ENCODE assay signal across 9 cellular contexts in genomic region chr6:167153523-167153959, GRCh38. TPM values are rescaled to one million over a fixed set of nuclear protein-coding genes. Genes with fewer than 3 reads are reported as not detected.
A peak's percentile ranks its signal among the peaks of the same experiment; 100 is the strongest.
DNase-seq lines count a peak whose midpoint lies in the region; ATAC-seq and TF ChIP-seq lines count a peak whose summit lies in the region.
"Had no signal": no experiment of that assay in that cellular context is flagged by ENCODE, and none has a peak within 500 bp of the region (broad histone marks: within the 10 kb centered on the region; RNA-seq: fewer than 3 reads in every experiment).

No MANE protein-coding gene starts in this region.

- H3K36me3 Mint-ChIP-seq in activated B cell treated with CpG ODN at 0.5 μM for 24 hours (ENCODE audit: low read depth) (no peaks in the 10 kb centered on the region), GM23338 (ENCODE audit: low read depth) (peaks cover 8% of the 10 kb centered on the region; the same call in 1 of the 3 replicates)

- POLR2A ChIA-PET in activated B cell treated with CpG ODN at 0.5 μM for 24 hours (lab: Charles Lee): interaction anchor here (0.9 to 1.7 kb wide), 6 partner anchors 13 to 196 kb away, joined by 4 to 5 read pairs (median 4); partner anchors contain the start of gene RNASET2

- TF ChIP-seq CTCF in activated B cell treated with CpG ODN at 0.5 μM for 24 hours (IDR thresholded peaks at IDR 0.05): no peak
- no peak for TF ChIP-seq CTCF in stomach (IDR thresholded peaks at IDR 0.05)
- no peak for TF ChIP-seq CTCF in GM23338 (conservative IDR thresholded peaks at IDR 0.05; ENCODE audit: low read depth in 2 of 2)
- no peak for TF ChIP-seq CTCF in colonic mucosa (IDR thresholded peaks at IDR 0.05)

- no peak overlapping the region for H2AFZ ChIP-seq in GM23338

- intact Hi-C loops in activated B cell treated with CpG ODN at 0.5 μM for 24 hours (cut with micrococcal nuclease) (loop anchor here (1.0 to 10.0 kb wide), 4 partner anchors 39 to 809 kb away; partner anchors contain the start of genes CEP43 and SFT2D1), stomach (cut with DNase I; ENCODE audit: low total_unique reads) (no loop called here), colonic mucosa (cut with DNase I) (no loop called here)

- H3K4me2 ChIP-seq in GM23338: no peak overlapping the region

- H3F3A ChIP-seq in GM23338 (replicated peaks; ENCODE audit: low read depth): no peaks in the 10 kb centered on the region; the same call in 1 of the 2 replicates

- H3K9me3 Mint-ChIP-seq in activated B cell treated with CpG ODN at 0.5 μM for 24 hours: no peaks in the 10 kb centered on the region
- H3K9me3 Mint-ChIP-seq in GM23338: peaks cover 9% of the 10 kb centered on the region; the same call in 2 of the 3 replicates

- H3K27ac Mint-ChIP-seq in activated B cell treated with CpG ODN at 0.5 μM for 24 hours (peak overlapping the region; percentile 88), GM23338 (no peak overlapping the region)

- no peaks in the 10 kb centered on the region for H3K36me3 ChIP-seq in stomach
- H3K36me3 ChIP-seq in GM23338 (ENCODE audit: insufficient read depth): no peaks in the 10 kb centered on the region; the same call in 1 of the 2 replicates
- H3K36me3 ChIP-seq in colonic mucosa: no peaks in the 10 kb centered on the region

- H3K79me2 ChIP-seq in GM23338 (replicated peaks; ENCODE audit: insufficient read depth): no peaks in the 10 kb centered on the region

- no peak overlapping the region for H3K9ac ChIP-seq in colonic mucosa (ENCODE audit: low read depth in 2 of 2, low read length in 2 of 2)

- no peaks in the 10 kb centered on the region for H4K20me1 ChIP-seq in GM23338 (replicated peaks; ENCODE audit: insufficient read depth)

- H3K4me1 ChIP-seq in stomach: no peaks in the 10 kb centered on the region
- peaks cover 10% of the 10 kb centered on the region for H3K4me1 ChIP-seq in GM23338 (ENCODE audit: insufficient read depth)
- no peaks in the 10 kb centered on the region for H3K4me1 ChIP-seq in colonic mucosa

- H3K9me2 ChIP-seq in GM23338 (ENCODE audit: insufficient read depth): peaks cover 34% of the 10 kb centered on the region

- WGBS in stomach, 5 donors: 60 to 66% (median 65%) methylated on average over 13 of the region's 13 CpGs

- H3K9me3 ChIP-seq in stomach: no peaks in the 10 kb centered on the region
- H3K9me3 ChIP-seq in colonic mucosa: no peaks in the 10 kb centered on the region

- H3K4me3 ChIP-seq in stomach: peak overlapping the region in 1 of 4 donors; percentile 18
- H3K4me3 ChIP-seq in GM23338: no peak overlapping the region
- no peak overlapping the region for H3K4me3 ChIP-seq in colonic mucosa

- no peak for TF ChIP-seq EP300 in stomach (IDR thresholded peaks at IDR 0.05)

- H3K4me3 Mint-ChIP-seq in activated B cell treated with CpG ODN at 0.5 μM for 24 hours (peak overlapping the region; percentile 88), GM23338 (no peak overlapping the region)

- H3K27ac ChIP-seq in stomach: no peak overlapping the region
- no peak overlapping the region for H3K27ac ChIP-seq in GM23338 (ENCODE audit: low read depth)
- H3K27ac ChIP-seq in colonic mucosa: no peak overlapping the region

- peaks cover 58% of the 10 kb centered on the region for H3K4me1 Mint-ChIP-seq in activated B cell treated with CpG ODN at 0.5 μM for 24 hours
- H3K4me1 Mint-ChIP-seq in GM23338: peaks cover 24% of the 10 kb centered on the region

- no peaks in the 10 kb centered on the region for H3K27me3 Mint-ChIP-seq in activated B cell treated with CpG ODN at 0.5 μM for 24 hours
- H3K27me3 Mint-ChIP-seq in GM23338 (ENCODE audit: insufficient read depth, low read depth, poor library complexity): peaks cover 11% of the 10 kb centered on the region

- CTCF ChIA-PET in activated B cell treated with CpG ODN at 0.5 μM for 24 hours (lab: Charles Lee): interaction anchor here (3.3 kb wide), 1 partner anchor 12 kb away, joined by 14 read pairs; no protein-coding TSS in a partner anchor

- DNase-seq in C1 segment of cervical spinal cord (lab: John Stamatoyannopoulos, UW): peak in 8 of 14 donors; percentile 9 to 67 (median 39)
- no peak for DNase-seq in activated B cell treated with CpG ODN at 0.5 μM for 24 hours
- DNase-seq in pons (ENCODE audit: low spot score): peak; percentile 82
- DNase-seq in stomach: no peak
- no peak for DNase-seq in GM23338 (ENCODE audit: low spot score)
- DNase-seq in colonic mucosa: no peak
- DNase-seq: right cardiac atrium had no signal

- TF ChIP-seq POLR2A in stomach (IDR thresholded peaks at IDR 0.05): no peak

- H3K27me3 ChIP-seq in stomach (no peaks in the 10 kb centered on the region), GM23338 (ENCODE audit: insufficient read depth) (0 out of 2 replicates have a peak, but pooled peaks cover 5% of the 10 kb centered on the region), colonic mucosa (no peaks in the 10 kb centered on the region)

- ATAC-seq in GM19035 (IDR thresholded peaks at IDR 0.05; ENCODE audit: unreplicated experiment): peak; percentile 50
- peak; percentile 63 for ATAC-seq in HG03175 (IDR thresholded peaks at IDR 0.05; ENCODE audit: unreplicated experiment)
- peak; percentile 62 for ATAC-seq in activated B cell treated with CpG ODN at 0.5 μM for 24 hours (ENCODE audit: low read depth)
- ATAC-seq in GM23338: no peak

TF ChIP-seq in GM23338, 12 proteins besides CTCF, POLR2A, EP300 and RAD21 (continues in another document):
- no peak for TF ChIP-seq EZH2phosphoT487 (IDR thresholded peaks at IDR 0.05; ENCODE audit: unreplicated experiment)
- no peak for TF ChIP-seq NANOG (IDR thresholded peaks at IDR 0.05; ENCODE audit: borderline replicate concordance)
- no peak for TF ChIP-seq STAT1 (IDR thresholded peaks at IDR 0.05; ENCODE audit: unreplicated experiment)
- no peak for TF ChIP-seq ETS1 (IDR thresholded peaks at IDR 0.05)
- TF ChIP-seq REST (IDR thresholded peaks at IDR 0.05; ENCODE audit: unreplicated experiment): no peak
- TF ChIP-seq ZNF331 (CRISPR knock-in tag; IDR thresholded peaks at IDR 0.05; ENCODE audit: low read depth): no peak
- TF ChIP-seq ZNF114 (CRISPR knock-in tag; IDR thresholded peaks at IDR 0.05): no peak
- no peak for TF ChIP-seq CREB1 (CRISPR knock-in tag; IDR thresholded peaks at IDR 0.05; ENCODE audit: low read depth)

RNA-seq across cellular contexts. Expression of gene GPR31, which starts 4.2 kb away (rescaled TPM):
- total RNA-seq in activated B cell treated with CpG ODN at 0.5 μM for 24 hours: not detected in 2 replicates
- under 1 TPM in 1 of 5 donors, not detected in 4; 0.18 TPM for total RNA-seq in stomach
- polyA plus RNA-seq in stomach: not detected
- not detected in 2 replicates for total RNA-seq in GM23338 (2014; rRNA removed; shearing (Covaris generic))
- polyA plus RNA-seq in GM23338 (2016; fragmentation: Nextera tagmentation; extraction: Ambion mirVana): not detected in 2 replicates
- not detected for total RNA-seq in colonic mucosa
- total RNA-seq: right cardiac atrium had no signal
- polyA plus RNA-seq: right cardiac atrium had no signal

RNA-seq across cellular contexts. Expression of gene CCR6, which starts 30.6 kb away (rescaled TPM):
- total RNA-seq in activated B cell treated with CpG ODN at 0.5 μM for 24 hours (26.2 and 28.9 TPM in 2 replicates), stomach (under 1 TPM in 1 of 5 donors, not detected in 4; 0.92 TPM), colonic mucosa (under 1 TPM; 0.49 to 0.53 TPM)
- polyA plus RNA-seq in stomach (under 1 TPM in 1 of 3 donors, not detected in 2; 0.13 TPM), GM23338 (2016; fragmentation: Nextera tagmentation; extraction: Ambion mirVana) (not detected in 2 replicates)
- not detected in 2 replicates for total RNA-seq in GM23338 (2014; rRNA removed; shearing (Covaris generic))
- total RNA-seq: right cardiac atrium had no signal
- polyA plus RNA-seq: right cardiac atrium had no signal

Comparison
In these comparisons a context has a peak if more than half of its experiments do, and no peak if none do; other contexts are left out.
1. DNase-seq: peak in C1 segment of cervical spinal cord (8 of 14) and pons (single experiment); none in activated B cell treated with CpG ODN at 0.5 μM for 24 hours (single experiment), stomach (single experiment), GM23338 (single experiment) and colonic mucosa (single experiment).
2. RNA of gene CCR6, which starts 30.6 kb away (total RNA-seq): 26.2 to 28.9 TPM in activated B cell treated with CpG ODN at 0.5 μM for 24 hours; 0.49 to 0.53 TPM in colonic mucosa, 0.92 TPM in stomach and not detected in GM23338; every median in the first group is over 10 times any median in the second.